ENCODE assay signal across 8 cellular contexts in the genomic region with DNA sequence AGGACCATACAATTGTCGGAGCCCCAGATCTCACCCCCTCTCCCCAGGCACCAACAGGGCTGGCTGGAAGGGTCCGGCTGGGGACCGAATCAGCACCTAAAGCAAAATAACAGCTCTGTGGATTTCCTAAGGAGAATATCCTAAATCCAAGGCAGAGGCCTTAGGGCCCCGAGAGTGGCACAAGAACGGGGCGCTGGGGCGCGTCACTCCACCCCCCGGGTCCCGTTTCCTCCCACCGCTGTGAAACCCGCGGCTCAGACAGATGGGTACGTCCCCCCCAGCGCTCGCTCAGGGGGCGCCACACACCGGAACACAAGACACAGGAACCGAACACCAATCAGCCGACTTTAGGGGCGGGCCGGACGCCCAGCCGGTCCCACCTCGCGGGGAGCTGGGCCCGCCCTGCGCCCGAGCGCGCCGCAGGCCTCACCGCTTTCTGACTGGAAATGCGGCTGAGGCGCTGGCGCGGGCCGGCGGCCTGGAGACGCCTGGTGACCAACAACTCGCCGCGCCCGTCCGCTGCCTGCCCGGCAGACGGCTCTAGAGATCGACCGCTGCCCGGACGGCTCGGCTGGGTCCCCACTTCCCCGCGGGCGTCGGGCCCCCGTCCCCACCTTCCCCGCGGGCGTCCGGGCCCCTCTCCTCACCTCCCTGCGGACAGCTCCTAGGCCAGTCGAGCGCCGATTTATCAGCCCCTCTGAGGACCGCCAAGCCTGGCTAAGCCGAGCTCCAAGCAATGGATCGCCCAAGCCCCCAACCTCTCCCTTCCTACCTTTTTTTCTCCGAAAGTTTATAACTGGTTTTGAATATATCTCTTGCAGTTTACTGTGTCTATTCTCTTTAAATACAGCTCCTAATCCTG. TPM values are rescaled to one million over a fixed set of nuclear protein-coding genes. Genes with fewer than 3 reads are reported as not detected.
DNase-seq lines count a peak whose midpoint lies in the region; ATAC-seq and TF ChIP-seq lines count a peak whose summit lies in the region.

TSS of gene HFM1 (minus strand) at position 687 of the 862 bp plus-strand sequence. CDS start 3,755 bp downstream, outside the sequence.

- peak; percentile 80 for ATAC-seq in GM18520 (IDR thresholded peaks at IDR 0.05; ENCODE audit: unreplicated experiment)
- ATAC-seq in HG03060 (IDR thresholded peaks at IDR 0.05; ENCODE audit: low read depth, unreplicated experiment): peak; percentile 87
- peak; percentile 100 for ATAC-seq in activated CD8-positive, alpha-beta T cell treated with anti-CD3 and anti-CD28 coated beads for 36 hours

- peaks cover 31% of the 10 kb centered on the region for H3K27me3 Mint-ChIP-seq in activated CD8-positive, alpha-beta T cell treated with anti-CD3 and anti-CD28 coated beads for 36 hours
- no peaks in the 10 kb centered on the region for H3K27me3 Mint-ChIP-seq in endodermal cell (ENCODE audit: insufficient read depth)

- POLR2A ChIA-PET in activated CD8-positive, alpha-beta T cell treated with anti-CD3 and anti-CD28 coated beads for 36 hours (lab: Charles Lee): interaction anchor here (0.5 kb wide), 1 partner anchor 822 kb away, joined by 3 read pairs; no protein-coding TSS in a partner anchor

- peak; percentile 87 for DNase-seq in AG08396 (ENCODE audit: low spot score)
- peak; percentile 51 for DNase-seq in NCI-H2171 treated with DMSO at 0.1 percent for 48 hours (lab: John Stamatoyannopoulos, UW)
- DNase-seq in activated CD8-positive, alpha-beta T cell treated with anti-CD3 and anti-CD28 coated beads for 36 hours: peak; percentile 82
- DNase-seq in endodermal cell: peak; percentile 95
- DNase-seq in stimulated activated CD8-positive, alpha-beta memory T cell treated with anti-CD3 and anti-CD28 coated beads, Interleukin-15, amount 100 ng/mL, for 48 hours (ENCODE audit: low read depth in 2 of 2): peak; percentile 67 to 73

- H3K4me3 Mint-ChIP-seq in activated CD8-positive, alpha-beta T cell treated with anti-CD3 and anti-CD28 coated beads for 36 hours: peak within 1 kb of the TSS; percentile 61
- H3K4me3 Mint-ChIP-seq in endodermal cell: peak within 1 kb of the TSS; percentile 82

- H3K4me1 Mint-ChIP-seq in activated CD8-positive, alpha-beta T cell treated with anti-CD3 and anti-CD28 coated beads for 36 hours (ENCODE audit: low read depth): peaks cover 4% of the 10 kb centered on the region
- H3K4me1 Mint-ChIP-seq in endodermal cell: peaks cover 2% of the 10 kb centered on the region

- H3K9me3 Mint-ChIP-seq in activated CD8-positive, alpha-beta T cell treated with anti-CD3 and anti-CD28 coated beads for 36 hours: no peaks in the 10 kb centered on the region
- no peaks in the 10 kb centered on the region for H3K9me3 Mint-ChIP-seq in endodermal cell

- intact Hi-C loops in activated CD8-positive, alpha-beta T cell treated with anti-CD3 and anti-CD28 coated beads for 36 hours (cut with micrococcal nuclease): loop anchor here (5.0 kb wide), 1 partner anchor 122 kb away; no protein-coding TSS in a partner anchor

- no peaks in the 10 kb centered on the region for H3K27me3 ChIP-seq in endodermal cell (ENCODE audit: control insufficient read depth, insufficient read depth, low read length, poor library complexity, severe bottlenecking)

- no peaks in the 10 kb centered on the region for H3K9me3 ChIP-seq in endodermal cell (ENCODE audit: control insufficient read depth, low read length)
- H3K9me3 ChIP-seq in mesodermal cell (ENCODE audit: control insufficient read depth, low read length): no peaks in the 10 kb centered on the region

- 0 to 1% methylated on average over 20 to 69 of the region's 69 CpGs for WGBS in endodermal cell (ENCODE audit: insufficient coverage in 1 of 2, insufficient read length in 1 of 2), 2 experiments
- WGBS in mesodermal cell (ENCODE audit: insufficient coverage in 2 of 2), 2 experiments: 0 to 1% methylated on average over 14 to 55 of the region's 69 CpGs

- H3K36me3 Mint-ChIP-seq in activated CD8-positive, alpha-beta T cell treated with anti-CD3 and anti-CD28 coated beads for 36 hours (ENCODE audit: low read depth): no peaks in the 10 kb centered on the region
- peaks cover 2% of the 10 kb centered on the region for H3K36me3 Mint-ChIP-seq in endodermal cell (ENCODE audit: low read depth)

- no peaks in the 10 kb centered on the region for H3K4me1 ChIP-seq in endodermal cell (ENCODE audit: control insufficient read depth, insufficient read depth, low read length)
- H3K4me1 ChIP-seq in mesodermal cell (ENCODE audit: control insufficient read depth, insufficient read depth, low read length, poor library complexity, severe bottlenecking): no peaks in the 10 kb centered on the region

- H3K9ac ChIP-seq in endodermal cell (ENCODE audit: extremely low read depth, low read length, poor library complexity, severe bottlenecking): peak within 1 kb of the TSS; percentile 74

- peak within 1 kb of the TSS; percentile 94 for H3K4me3 ChIP-seq in endodermal cell (ENCODE audit: low read length)
- H3K4me3 ChIP-seq in mesodermal cell (ENCODE audit: extremely low read depth, insufficient read depth, low read length, poor library complexity, severe bottlenecking): peak within 1 kb of the TSS; percentile 66

- H3K36me3 ChIP-seq in endodermal cell (ENCODE audit: control insufficient read depth, insufficient read depth, low read length): no peaks in the 10 kb centered on the region
- no peaks in the 10 kb centered on the region for H3K36me3 ChIP-seq in mesodermal cell (ENCODE audit: control insufficient read depth, insufficient read depth, low read length)

- CTCF ChIA-PET in activated CD8-positive, alpha-beta T cell treated with anti-CD3 and anti-CD28 coated beads for 36 hours (lab: Charles Lee): interaction anchor here (0.9 to 3.7 kb wide), 6 partner anchors 14 to 683 kb away, joined by 3 to 11 read pairs (median 3); no protein-coding TSS in a partner anchor

- TF ChIP-seq CTCF in activated CD8-positive, alpha-beta T cell treated with anti-CD3 and anti-CD28 coated beads for 36 hours (IDR thresholded peaks at IDR 0.05): peak; percentile 20
- no peak for TF ChIP-seq CTCF in endodermal cell (conservative IDR thresholded peaks at IDR 0.05)

- H3K27ac Mint-ChIP-seq in activated CD8-positive, alpha-beta T cell treated with anti-CD3 and anti-CD28 coated beads for 36 hours: no peak within 1 kb of the TSS
- H3K27ac Mint-ChIP-seq in endodermal cell: peak within 1 kb of the TSS; percentile 89

- H3K27ac ChIP-seq in endodermal cell (ENCODE audit: low read depth, low read length) (peak within 1 kb of the TSS; percentile 80), mesodermal cell (ENCODE audit: low read depth, low read length, severe bottlenecking) (peak within 1 kb of the TSS; percentile 77)

RNA-seq across cellular contexts. Expression of gene HFM1, which starts in this region (rescaled TPM):
- under 1 TPM in 1 of 2 experiments, not detected in 1; 0.47 TPM for total RNA-seq in activated CD8-positive, alpha-beta T cell treated with anti-CD3 and anti-CD28 coated beads for 36 hours
- 1 to 10 TPM; 4.6 to 5.9 TPM for total RNA-seq in endodermal cell
- 10.0 TPM for polyA plus RNA-seq in endodermal cell (2013, experiment 1 of 2)
- polyA plus RNA-seq in endodermal cell (2013, experiment 2 of 2): 10.8 TPM
- polyA plus RNA-seq in mesodermal cell (2013, experiment 1 of 2): 3.5 TPM
- polyA plus RNA-seq in mesodermal cell (2013, experiment 2 of 2): 3.9 TPM

Comparison
In these comparisons a context has a peak if more than half of its experiments do, and no peak if none do; other contexts are left out.
1. Peak in every context shown above with its lines: DNase-seq, ATAC-seq, H3K4me3 ChIP-seq and H3K27ac ChIP-seq.
2. Peak in DNase-seq and ATAC-seq in activated CD8-positive, alpha-beta T cell treated with anti-CD3 and anti-CD28 coated beads for 36 hours; RNA of the gene not detected or under 1 TPM.